Comparison of ENCODE assay signal across 10 cellular contexts in genomic region chr14:99601301-99601945, GRCh38. TPM values are rescaled to one million over a fixed set of nuclear protein-coding genes. Genes with fewer than 3 reads are reported as not detected.
A peak's percentile ranks its signal among the peaks of the same experiment; 100 is the strongest.
DNase-seq lines count a peak whose midpoint lies in the region; ATAC-seq and TF ChIP-seq lines count a peak whose summit lies in the region.
"Had no signal": no experiment of that assay in that cellular context is flagged by ENCODE, and none has a peak within 500 bp of the region (broad histone marks: within the 10 kb centered on the region; RNA-seq: fewer than 3 reads in every experiment).

No MANE protein-coding gene starts in this region.

- H3K4me3 ChIP-seq in SK-N-MC (peak overlapping the region; percentile 83), rectal smooth muscle tissue (ENCODE audit: low read length) (peak overlapping the region; percentile 76)

- DNase-seq in Daoy (ENCODE audit: low read depth) (peak; percentile 49), SK-N-MC (ENCODE audit: low read depth, low spot score) (no peak), glutamatergic neuron (no peak), HuH-7.5 (ENCODE audit: low spot score) (no peak)
- no peak for DNase-seq in activated CD4-positive, alpha-beta T cell treated with anti-CD3 and anti-CD28 coated beads for 36 hours
- DNase-seq: activated naive CD8-positive, alpha-beta T cell treated with anti-CD3 and anti-CD28 coated beads, Interleukin-2, amount 10 ng/mL, durations not matched to agents 7 days and 5 days; NCI-H1092 treated with DMSO at 0.1 percent for 48 hours had no signal

- CTCF ChIA-PET in activated CD4-positive, alpha-beta T cell treated with anti-CD3 and anti-CD28 coated beads for 36 hours (lab: Charles Lee): interaction anchor here (0.6 to 0.8 kb wide), 3 partner anchors 82 to 774 kb away, joined by 3 to 5 read pairs (median 3); a partner anchor contains a TSS

- H3K9me3 Mint-ChIP-seq in glutamatergic neuron (ENCODE audit: unreplicated experiment): peaks cover 11% of the 10 kb centered on the region
- no peaks in the 10 kb centered on the region for H3K9me3 Mint-ChIP-seq in activated CD4-positive, alpha-beta T cell treated with anti-CD3 and anti-CD28 coated beads for 36 hours (ENCODE audit: low read depth)
- H3K9me3 Mint-ChIP-seq: activated naive CD8-positive, alpha-beta T cell treated with anti-CD3 and anti-CD28 coated beads, Interleukin-2, amount 10 ng/mL, durations not matched to agents 7 days and 5 days had no signal

- TF ChIP-seq CTCF in glutamatergic neuron (IDR thresholded peaks at IDR 0.05; ENCODE audit: partially characterized antibody, unreplicated experiment): no peak

- H3K27ac ChIP-seq in SK-N-MC (no peak overlapping the region), rectal smooth muscle tissue (ENCODE audit: low read depth, low read length) (peak overlapping the region; percentile 53)

- H3K27me3 Mint-ChIP-seq in glutamatergic neuron (ENCODE audit: unreplicated experiment): peaks cover 7% of the 10 kb centered on the region
- H3K27me3 Mint-ChIP-seq in activated CD4-positive, alpha-beta T cell treated with anti-CD3 and anti-CD28 coated beads for 36 hours: peaks cover 2% of the 10 kb centered on the region

- H3K4me3 Mint-ChIP-seq in glutamatergic neuron (ENCODE audit: unreplicated experiment): peak overlapping the region; percentile 88
- H3K4me3 Mint-ChIP-seq in activated CD4-positive, alpha-beta T cell treated with anti-CD3 and anti-CD28 coated beads for 36 hours: no peak overlapping the region

- peaks cover 22% of the 10 kb centered on the region for H3K4me1 ChIP-seq in rectal smooth muscle tissue (ENCODE audit: control insufficient read depth, insufficient read depth, low read length)

- H3K9ac ChIP-seq in SK-N-MC (ENCODE audit: insufficient read length) (peak overlapping the region; percentile 62), rectal smooth muscle tissue (ENCODE audit: low read length) (no peak overlapping the region)

- no peaks in the 10 kb centered on the region for H3K27me3 ChIP-seq in rectal smooth muscle tissue (ENCODE audit: control insufficient read depth, insufficient read depth, low read length)

- intact Hi-C loops in activated CD4-positive, alpha-beta T cell treated with anti-CD3 and anti-CD28 coated beads for 36 hours (cut with DNase I, micrococcal nuclease): loop anchor here in 1 of 2 experiments (5.0 kb wide), 1 partner anchor 466 kb away; the partner anchor contains the start of gene EVL

- H3K4me1 Mint-ChIP-seq in glutamatergic neuron (ENCODE audit: low read depth, unreplicated experiment): peaks cover 31% of the 10 kb centered on the region
- peaks cover 24% of the 10 kb centered on the region for H3K4me1 Mint-ChIP-seq in activated CD4-positive, alpha-beta T cell treated with anti-CD3 and anti-CD28 coated beads for 36 hours

- H3K27ac Mint-ChIP-seq in glutamatergic neuron (ENCODE audit: unreplicated experiment): no peak overlapping the region
- H3K27ac Mint-ChIP-seq in activated CD4-positive, alpha-beta T cell treated with anti-CD3 and anti-CD28 coated beads for 36 hours: no peak overlapping the region
- H3K27ac Mint-ChIP-seq: activated naive CD8-positive, alpha-beta T cell treated with anti-CD3 and anti-CD28 coated beads, Interleukin-2, amount 10 ng/mL, durations not matched to agents 7 days and 5 days had no signal

- H3K36me3 ChIP-seq in SK-N-MC (ENCODE audit: insufficient read depth, low read length) (no peaks in the 10 kb centered on the region), rectal smooth muscle tissue (ENCODE audit: control insufficient read depth, insufficient read depth, low read length) (no peaks in the 10 kb centered on the region)

- no peak for ATAC-seq in activated CD4-positive, alpha-beta T cell treated with anti-CD3 and anti-CD28 coated beads for 36 hours
- ATAC-seq in GM21423 (IDR thresholded peaks at IDR 0.05; ENCODE audit: unreplicated experiment) (no peak), GM21528 (IDR thresholded peaks at IDR 0.05; ENCODE audit: low FRiP score, unreplicated experiment) (no peak)

- H3K9me3 ChIP-seq in SK-N-MC (ENCODE audit: low read depth, low read length): no peaks in the 10 kb centered on the region

- POLR2A ChIA-PET in activated CD4-positive, alpha-beta T cell treated with anti-CD3 and anti-CD28 coated beads for 36 hours (lab: Charles Lee): no interaction called here

- H3K36me3 Mint-ChIP-seq in glutamatergic neuron (ENCODE audit: unreplicated experiment): no peaks in the 10 kb centered on the region
- H3K36me3 Mint-ChIP-seq in activated CD4-positive, alpha-beta T cell treated with anti-CD3 and anti-CD28 coated beads for 36 hours (ENCODE audit: low read depth): no peaks in the 10 kb centered on the region
- H3K36me3 Mint-ChIP-seq: activated naive CD8-positive, alpha-beta T cell treated with anti-CD3 and anti-CD28 coated beads, Interleukin-2, amount 10 ng/mL, durations not matched to agents 7 days and 5 days had no signal

RNA-seq across cellular contexts. Expression of gene CCDC85C, which starts 2.6 kb away (rescaled TPM):
- 16.6 and 19.4 TPM in 2 replicates for total RNA-seq in Daoy (2014; rRNA removed; shearing (Covaris generic))
- total RNA-seq in glutamatergic neuron (ENCODE audit: unreplicated experiment): 32.3 TPM
- total RNA-seq in activated CD4-positive, alpha-beta T cell treated with anti-CD3 and anti-CD28 coated beads for 36 hours: 1 to 10 TPM; 6.1 to 6.2 TPM

RNA-seq across cellular contexts. Expression of gene HHIPL1, which starts 43.5 kb away (rescaled TPM):
- total RNA-seq in Daoy (2014; rRNA removed; shearing (Covaris generic)): 1.2 and 2.5 TPM in 2 replicates
- total RNA-seq in glutamatergic neuron (ENCODE audit: unreplicated experiment): 0.47 TPM
- total RNA-seq in activated CD4-positive, alpha-beta T cell treated with anti-CD3 and anti-CD28 coated beads for 36 hours: under 1 TPM in 1 of 2 experiments, not detected in 1; 0.07 TPM
